1 cellular context compared by ENCODE assay signal in the genomic region with DNA sequence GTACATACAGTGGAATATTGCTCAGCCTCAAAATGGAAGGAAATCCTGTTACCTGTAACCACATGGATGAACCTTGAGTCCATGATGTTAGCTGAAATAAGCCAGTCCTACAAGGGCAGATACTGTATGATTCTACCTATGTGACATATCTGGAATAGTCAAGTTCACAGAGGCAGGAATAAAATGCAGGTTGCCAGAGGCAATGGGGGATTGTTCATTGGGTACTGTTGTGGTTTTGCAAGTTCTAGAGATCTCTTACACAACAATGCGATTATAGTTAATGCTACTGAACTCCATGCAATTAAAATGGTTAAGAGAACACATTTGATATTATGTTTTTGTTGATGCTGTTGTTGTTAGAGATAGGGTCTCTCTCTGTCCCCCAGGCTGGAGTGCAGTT.
TF ChIP-seq lines count a peak whose summit lies in the region.

No MANE protein-coding gene starts in this region.

TF ChIP-seq in IMR-90, 13 proteins besides CTCF, POLR2A, EP300 and RAD21 (continued from another document):
- TF ChIP-seq CHD1 (IDR thresholded peaks at IDR 0.05; ENCODE audit: low read depth, low read length) (no peak), BHLHE40 (IDR thresholded peaks at IDR 0.05; ENCODE audit: low read depth, low read length) (no peak), MAZ (IDR thresholded peaks at IDR 0.05; ENCODE audit: borderline replicate concordance, low read depth, low read length) (no peak), CEBPB (IDR thresholded peaks at IDR 0.05; ENCODE audit: low read depth, low read length) (no peak), MAFK (IDR thresholded peaks at IDR 0.05; ENCODE audit: low read depth, low read length) (no peak), MXI1 (IDR thresholded peaks at IDR 0.05; ENCODE audit: borderline replicate concordance, low read depth, low read length) (no peak)
- TF ChIP-seq, protein P1, sequence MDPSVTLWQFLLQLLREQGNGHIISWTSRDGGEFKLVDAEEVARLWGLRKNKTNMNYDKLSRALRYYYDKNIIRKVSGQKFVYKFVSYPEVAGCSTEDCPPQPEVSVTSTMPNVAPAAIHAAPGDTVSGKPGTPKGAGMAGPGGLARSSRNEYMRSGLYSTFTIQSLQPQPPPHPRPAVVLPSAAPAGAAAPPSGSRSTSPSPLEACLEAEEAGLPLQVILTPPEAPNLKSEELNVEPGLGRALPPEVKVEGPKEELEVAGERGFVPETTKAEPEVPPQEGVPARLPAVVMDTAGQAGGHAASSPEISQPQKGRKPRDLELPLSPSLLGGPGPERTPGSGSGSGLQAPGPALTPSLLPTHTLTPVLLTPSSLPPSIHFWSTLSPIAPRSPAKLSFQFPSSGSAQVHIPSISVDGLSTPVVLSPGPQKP (IDR thresholded peaks at IDR 0.05; ENCODE audit: borderline replicate concordance, low read depth, low read length): no peak
- TF ChIP-seq, protein P2, sequence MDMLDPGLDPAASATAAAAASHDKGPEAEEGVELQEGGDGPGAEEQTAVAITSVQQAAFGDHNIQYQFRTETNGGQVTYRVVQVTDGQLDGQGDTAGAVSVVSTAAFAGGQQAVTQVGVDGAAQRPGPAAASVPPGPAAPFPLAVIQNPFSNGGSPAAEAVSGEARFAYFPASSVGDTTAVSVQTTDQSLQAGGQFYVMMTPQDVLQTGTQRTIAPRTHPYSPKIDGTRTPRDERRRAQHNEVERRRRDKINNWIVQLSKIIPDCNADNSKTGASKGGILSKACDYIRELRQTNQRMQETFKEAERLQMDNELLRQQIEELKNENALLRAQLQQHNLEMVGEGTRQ (IDR thresholded peaks at IDR 0.05; ENCODE audit: low read depth, low read length): no peak
